Comparison of ENCODE assay signal across 8 cellular contexts in the genomic region with DNA sequence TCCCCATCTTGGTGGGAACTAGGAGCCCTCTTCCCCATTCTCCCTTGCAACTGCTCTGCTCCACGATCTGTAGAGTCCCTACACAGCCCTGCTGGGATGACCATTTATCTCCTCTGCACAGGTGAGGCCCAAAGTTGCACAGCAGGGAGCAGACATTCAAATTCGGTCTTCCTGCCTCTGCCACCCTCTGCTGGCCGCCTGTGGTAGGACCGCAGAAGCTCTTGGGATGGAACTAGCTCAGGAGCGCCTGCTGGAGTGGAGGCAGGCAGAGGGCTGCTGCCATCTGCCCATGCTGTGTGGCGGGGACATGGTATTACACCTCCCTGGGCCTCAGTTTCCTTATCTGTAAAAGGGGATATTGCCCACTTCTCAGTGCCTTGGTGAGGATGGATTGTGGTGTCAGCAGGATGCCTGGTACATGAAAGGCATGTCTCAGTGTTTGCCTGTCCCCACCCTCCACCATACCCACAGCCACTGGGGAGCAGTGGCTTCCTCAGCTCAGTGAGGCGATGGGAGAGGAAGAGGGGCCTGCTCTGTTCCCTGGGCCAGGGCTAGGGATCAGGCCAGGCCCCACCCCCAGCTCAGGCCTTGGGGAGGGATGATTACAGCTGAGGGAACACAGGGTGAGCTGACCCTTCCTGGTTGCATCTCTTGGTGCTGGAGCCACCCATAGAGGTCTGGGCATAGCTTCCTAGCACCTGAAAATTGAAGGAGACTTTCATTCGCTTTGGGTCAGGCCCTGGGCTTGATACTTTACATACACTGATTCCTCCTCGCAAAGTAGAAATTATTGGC. TPM values are rescaled to one million over a fixed set of nuclear protein-coding genes. Genes with fewer than 3 reads are reported as not detected.
DNase-seq lines count a peak whose midpoint lies in the region; ATAC-seq and TF ChIP-seq lines count a peak whose summit lies in the region.

No MANE protein-coding gene starts in this region.

- no peaks in the 10 kb centered on the region for H3K9me2 ChIP-seq in HCT116 (ENCODE audit: insufficient read depth)
- no peaks in the 10 kb centered on the region for H3K9me2 ChIP-seq in SU-DHL-6 (replicated peaks; ENCODE audit: insufficient read depth, low read length)

- H3K9me3 ChIP-seq in HCT116 (ENCODE audit: control insufficient read depth in 1 of 2, insufficient read depth in 1 of 2, low read depth in 1 of 2, low read length in 2 of 2) (no peaks in the 10 kb centered on the region), SU-DHL-6 (ENCODE audit: insufficient read depth, low read length) (no peaks in the 10 kb centered on the region), cardiac muscle cell (ENCODE audit: low read depth) (no peaks in the 10 kb centered on the region), prostate gland (no peaks in the 10 kb centered on the region)

- peaks cover 2 to 11% of the 10 kb centered on the region in 2 experiments; a peak in 1 of 4 replicates for H3K4me1 ChIP-seq in HCT116 (ENCODE audit: control insufficient read depth in 1 of 2, insufficient read depth in 2 of 2, low read length in 2 of 2)
- H3K4me1 ChIP-seq in cardiac muscle cell (ENCODE audit: low read depth): no peaks in the 10 kb centered on the region
- peaks cover 10% of the 10 kb centered on the region for H3K4me1 ChIP-seq in prostate gland (replicated peaks)

- BruUV-seq in HCT116 (replicated peaks; lab: Mats Ljungman, UMichigan): no TSS peak

- H3F3A ChIP-seq in SU-DHL-6 (ENCODE audit: insufficient read depth): no peaks in the 10 kb centered on the region

- POLR2A ChIA-PET in HCT116 (lab: Charles Lee): interaction anchor here (0.9 to 2.5 kb wide), 3 partner anchors 16 to 43 kb away, joined by 3 to 23 read pairs (median 4); a partner anchor contains a TSS

- RAD21 ChIA-PET in HCT116 (lab: Charles Lee; ENCODE audit: low non-redundant PET in 1 of 2, low total read pairs in 2 of 2, uncharacterized antibody in 2 of 2, unreplicated experiment in 2 of 2): interaction anchor here (0.7 to 2.5 kb wide), 8 partner anchors 16 to 357 kb away, joined by 3 to 29 read pairs (median 4); no protein-coding TSS in a partner anchor

- no peaks in the 10 kb centered on the region for H3K36me3 Mint-ChIP-seq in activated naive CD4-positive, alpha-beta T cell treated with anti-CD3 and anti-CD28 coated beads, Interleukin-2, amount 50 U/mL, for 72 hours

- CTCF ChIA-PET in HCT116 (lab: Charles Lee): interaction anchor here (0.6 to 4.4 kb wide), 28 partner anchors 10 to 528 kb away, joined by 3 to 98 read pairs (median 8); a partner anchor contains a TSS

- H3K9ac ChIP-seq in HCT116 (ENCODE audit: low read length) (no peak overlapping the region), SU-DHL-6 (ENCODE audit: low read length) (no peak overlapping the region)

- intact Hi-C loops in HCT116 (cut with micrococcal nuclease): loop anchor here (1.0 to 5.0 kb wide), 4 partner anchors 44 to 357 kb away; no protein-coding TSS in a partner anchor
- intact Hi-C loops in prostate gland (cut with DNase I): loop anchor here (1.0 to 10.0 kb wide), 2 partner anchors 44 to 167 kb away; no protein-coding TSS in a partner anchor

- no peaks in the 10 kb centered on the region for H4K20me1 ChIP-seq in HCT116 (ENCODE audit: insufficient read depth)
- H4K20me1 ChIP-seq in SU-DHL-6 (ENCODE audit: low read depth, low read length): no peaks in the 10 kb centered on the region

- H3K4me3 ChIP-seq in GM06990 (replicated peaks; ENCODE audit: low read depth, low read length) (no peak overlapping the region), HCT116 (replicated peaks in 1 of 2; ENCODE audit: low read depth in 1 of 2, low read length in 2 of 2) (no peak overlapping the region), SU-DHL-6 (ENCODE audit: insufficient read depth, low read length, poor library complexity, severe bottlenecking) (no peak overlapping the region), cardiac muscle cell (no peak overlapping the region), prostate gland (no peak overlapping the region)

- peak; percentile 96 for TF ChIP-seq RAD21 in HCT116 (IDR thresholded peaks at IDR 0.05; ENCODE audit: low read depth)

- DNase-seq in GM06990 (ENCODE audit: extremely low read depth, insufficient read length) (peak; percentile 37), HCT116 (ENCODE audit: low read depth, low spot score) (peak; percentile 68), NCI-H1092 treated with DMSO at 0.1 percent for 48 hours (lab: John Stamatoyannopoulos, UW) (peak; percentile 79), cardiac muscle cell (ENCODE audit: low read depth in 1 of 2, low spot score in 1 of 2) (peak; percentile 72 to 79), prostate gland (ENCODE audit: low spot score) (peak; percentile 84)
- peak; percentile 75 to 83 for DNase-seq in activated naive CD4-positive, alpha-beta T cell treated with anti-CD3 and anti-CD28 coated beads, Interleukin-2, amount 50 U/mL, for 72 hours (ENCODE audit: low spot score in 2 of 2)

- no peak overlapping the region for H3K27ac Mint-ChIP-seq in activated naive CD4-positive, alpha-beta T cell treated with anti-CD3 and anti-CD28 coated beads, Interleukin-2, amount 50 U/mL, for 72 hours

- H3K27me3 ChIP-seq in GM06990 (replicated peaks; ENCODE audit: control insufficient read depth, insufficient read depth, low read length) (no peaks in the 10 kb centered on the region; the same call in 1 of the 2 replicates), HCT116 (ENCODE audit: insufficient read depth, low read length) (no peaks in the 10 kb centered on the region), SU-DHL-6 (ENCODE audit: low read length) (no peaks in the 10 kb centered on the region), cardiac muscle cell (no peaks in the 10 kb centered on the region), prostate gland (replicated peaks; ENCODE audit: insufficient read depth) (no peaks in the 10 kb centered on the region)

- ATAC-seq in HCT116 (peak; percentile 96), GM19324 (IDR thresholded peaks at IDR 0.05; ENCODE audit: low FRiP score, unreplicated experiment) (no peak)
- peak; percentile 87 to 92 for ATAC-seq in activated naive CD4-positive, alpha-beta T cell treated with anti-CD3 and anti-CD28 coated beads, Interleukin-2, amount 50 U/mL, for 72 hours

- 33% methylated on average over 9 of the region's 9 CpGs for WGBS in prostate gland

- no peak for TF ChIP-seq POLR2A in HCT116 (IDR thresholded peaks at IDR 0.05; ENCODE audit: borderline replicate concordance, extremely low read depth, insufficient read depth, insufficient read length)
- no peak for TF ChIP-seq POLR2A in prostate gland (IDR thresholded peaks at IDR 0.05)

- H3K79me2 ChIP-seq in HCT116 (ENCODE audit: insufficient read depth, low read length): no peaks in the 10 kb centered on the region
- no peaks in the 10 kb centered on the region for H3K79me2 ChIP-seq in SU-DHL-6 (ENCODE audit: insufficient read depth, low read length)

- TF ChIP-seq CTCF in GM06990 (IDR thresholded peaks at IDR 0.05; ENCODE audit: insufficient read depth, low read length, poor library complexity, severe bottlenecking) (peak; percentile 92), HCT116 (IDR thresholded peaks at IDR 0.05 in 2 of 3, conservative IDR thresholded peaks at IDR 0.05 in 1 of 3; ENCODE audit: borderline replicate concordance in 1 of 3, insufficient read depth in 1 of 3, low read depth in 2 of 3, low read length in 2 of 3) (peak; percentile 95 to 99 (median 97)), SU-DHL-6 (IDR thresholded peaks at IDR 0.05; ENCODE audit: insufficient read depth, low read length, poor library complexity, severe bottlenecking) (peak; percentile 89), cardiac muscle cell (IDR thresholded peaks at IDR 0.05; ENCODE audit: low read depth, low read length) (peak; percentile 94), prostate gland (IDR thresholded peaks at IDR 0.05) (peak; percentile 88 to 96 (median 95))

- no peaks in the 10 kb centered on the region for H3K9me3 Mint-ChIP-seq in activated naive CD4-positive, alpha-beta T cell treated with anti-CD3 and anti-CD28 coated beads, Interleukin-2, amount 50 U/mL, for 72 hours

- H3K36me3 ChIP-seq in GM06990 (ENCODE audit: control insufficient read depth, insufficient read depth, low read length) (no peaks in the 10 kb centered on the region), HCT116 (ENCODE audit: control insufficient read depth in 1 of 2, insufficient read depth in 2 of 2, low read length in 2 of 2) (no peaks in the 10 kb centered on the region), SU-DHL-6 (ENCODE audit: low read length) (no peaks in the 10 kb centered on the region), cardiac muscle cell (no peaks in the 10 kb centered on the region), prostate gland (no peaks in the 10 kb centered on the region)

- H3K27ac ChIP-seq in HCT116 (ENCODE audit: low read depth, low read length) (no peak overlapping the region), SU-DHL-6 (ENCODE audit: low read depth, low read length) (no peak overlapping the region), cardiac muscle cell (no peak overlapping the region), prostate gland (no peak overlapping the region)

- no peak overlapping the region for H3K4me2 ChIP-seq in HCT116 (ENCODE audit: low read length)
- H3K4me2 ChIP-seq in SU-DHL-6 (ENCODE audit: low read depth, low read length, poor library complexity, severe bottlenecking): no peak overlapping the region

- no peak overlapping the region for H2AFZ ChIP-seq in HCT116 (ENCODE audit: low read depth, low read length, poor library complexity, severe bottlenecking)
- no peak overlapping the region for H2AFZ ChIP-seq in SU-DHL-6 (ENCODE audit: low read depth, low read length, severe bottlenecking)

RNA-seq across cellular contexts. Expression of a gene that starts 11.3 kb away (rescaled TPM):
- not detected for total RNA-seq in HCT116 (2021; ENCODE audit: unreplicated experiment)
- polyA plus RNA-seq in HCT116 (2012): 0.38 TPM in 1 of 2 replicates, not detected in the other
- total RNA-seq in activated naive CD4-positive, alpha-beta T cell treated with anti-CD3 and anti-CD28 coated beads, Interleukin-2, amount 50 U/mL, for 72 hours: not detected
- not detected in 2 replicates for total RNA-seq in cardiac muscle cell
- polyA plus RNA-seq in cardiac muscle cell: not detected in 2 replicates
- total RNA-seq in prostate gland: 1 to 10 TPM in 1 of 2 donors, not detected in 1; 8.0 TPM

RNA-seq across cellular contexts. Expression of a gene that starts 24.6 kb away (rescaled TPM):
- total RNA-seq in HCT116 (2021; ENCODE audit: unreplicated experiment) (8.6 TPM), cardiac muscle cell (9.4 and 9.8 TPM in 2 replicates), prostate gland (10 to 100 TPM; 28.6 to 83.5 TPM)
- 8.8 and 9.8 TPM in 2 replicates for polyA plus RNA-seq in HCT116 (2012)
- total RNA-seq in activated naive CD4-positive, alpha-beta T cell treated with anti-CD3 and anti-CD28 coated beads, Interleukin-2, amount 50 U/mL, for 72 hours: 1 to 10 TPM in 1 of 2 donors, under 1 TPM in 1; 0.89 to 2.5 TPM
- polyA plus RNA-seq in cardiac muscle cell: 8.8 and 10.0 TPM in 2 replicates

RNA-seq across cellular contexts. Expression of a gene that starts 36.7 kb away (rescaled TPM):
- total RNA-seq in HCT116 (2021; ENCODE audit: unreplicated experiment) (1.8 TPM), cardiac muscle cell (1.4 and 1.6 TPM in 2 replicates), prostate gland (100 to 1,000 TPM in 1 of 2 donors, 1 to 10 TPM in 1; 3.1 to 102 TPM)
- 2.1 and 2.8 TPM in 2 replicates for polyA plus RNA-seq in HCT116 (2012)
- under 1 TPM in 1 of 2 donors, not detected in 1; 0.32 TPM for total RNA-seq in activated naive CD4-positive, alpha-beta T cell treated with anti-CD3 and anti-CD28 coated beads, Interleukin-2, amount 50 U/mL, for 72 hours
- 0.25 and 0.48 TPM in 2 replicates for polyA plus RNA-seq in cardiac muscle cell

RNA-seq across cellular contexts. Expression of a gene that starts 57.1 kb away (rescaled TPM):
- total RNA-seq in HCT116 (2021; ENCODE audit: unreplicated experiment): not detected
- polyA plus RNA-seq in HCT116 (2012): not detected in 2 replicates
- not detected for total RNA-seq in activated naive CD4-positive, alpha-beta T cell treated with anti-CD3 and anti-CD28 coated beads, Interleukin-2, amount 50 U/mL, for 72 hours
- not detected in 2 replicates for total RNA-seq in cardiac muscle cell
- not detected in 2 replicates for polyA plus RNA-seq in cardiac muscle cell
- total RNA-seq in prostate gland: under 1 TPM in 1 of 2 donors, not detected in 1; 0.46 TPM
